ENCODE assay signal across 7 cellular contexts in the genomic region with DNA sequence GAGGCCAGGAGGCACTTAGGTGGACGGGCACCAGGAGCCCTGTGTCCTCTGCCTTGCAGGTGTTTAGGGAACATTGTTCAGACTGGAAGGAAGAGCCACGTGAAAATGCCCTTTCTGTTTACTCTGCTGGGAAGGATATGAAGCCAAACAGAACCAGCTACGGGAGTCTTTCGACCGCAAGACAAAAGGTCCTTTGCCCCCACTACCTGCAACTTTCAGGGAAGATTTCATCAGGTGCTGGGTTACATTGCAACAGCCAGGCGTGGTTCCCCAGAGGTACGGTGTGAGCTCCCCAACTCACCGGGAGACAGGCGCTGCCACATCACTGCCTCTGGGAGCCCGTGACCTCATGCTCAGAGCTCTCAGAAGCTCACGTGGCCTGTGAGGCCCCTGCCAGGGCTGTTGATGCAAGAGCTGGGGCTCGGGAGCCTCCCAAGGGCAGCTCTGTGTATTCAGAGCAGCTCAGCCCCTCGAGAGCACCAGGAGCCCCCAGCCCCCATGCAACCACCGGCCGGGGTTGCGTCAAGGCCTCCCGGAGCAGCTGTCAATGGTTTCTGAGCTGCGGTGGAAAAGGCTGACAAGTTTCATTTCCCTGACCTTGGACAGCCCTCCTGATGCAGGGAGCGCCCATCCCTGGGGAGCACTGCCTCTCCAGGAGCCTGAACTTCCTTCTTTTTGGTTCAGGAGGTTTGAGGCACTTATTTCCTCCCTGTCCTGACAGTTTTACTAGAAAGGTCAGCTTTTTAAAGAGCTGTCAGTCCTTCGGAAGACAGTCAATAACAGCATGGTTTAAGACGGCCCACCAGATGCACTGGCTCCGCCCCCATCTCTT. TPM values are rescaled to one million over a fixed set of nuclear protein-coding genes. Genes with fewer than 3 reads are reported as not detected.
DNase-seq lines count a peak whose midpoint lies in the region; ATAC-seq and TF ChIP-seq lines count a peak whose summit lies in the region.

No MANE protein-coding gene starts in this region.

- H3K9me3 Mint-ChIP-seq in activated T-helper 17 cell treated with anti-CD3 and anti-CD28 coated beads, Interleukin-2, amount 50 U/mL, for 72 hours, result no peaks in the 10 kb centered on the region

- peak overlapping the region; percentile 85 for H3K4me2 ChIP-seq in smooth muscle cell

- H3K27me3 ChIP-seq in smooth muscle cell (ENCODE audit: low read depth), result no peaks in the 10 kb centered on the region

- H3K4me1 Mint-ChIP-seq in activated T-helper 17 cell treated with anti-CD3 and anti-CD28 coated beads, Interleukin-2, amount 50 U/mL, for 72 hours, result peaks cover 20% of the 10 kb centered on the region

- H3K27me3 Mint-ChIP-seq in activated T-helper 17 cell treated with anti-CD3 and anti-CD28 coated beads, Interleukin-2, amount 50 U/mL, for 72 hours, result no peaks in the 10 kb centered on the region

- intact Hi-C loops in left cardiac atrium (cut with DNase I), result loop anchor here (5.0 kb wide), 3 partner anchors 201 to 246 kb away; no protein-coding TSS in a partner anchor

- peak overlapping the region; percentile 84 for H3K4me3 Mint-ChIP-seq in activated T-helper 17 cell treated with anti-CD3 and anti-CD28 coated beads, Interleukin-2, amount 50 U/mL, for 72 hours

- peaks cover 27% of the 10 kb centered on the region for H4K20me1 ChIP-seq in smooth muscle cell (ENCODE audit: low read depth)

- no peaks in the 10 kb centered on the region for H3K36me3 Mint-ChIP-seq in activated T-helper 17 cell treated with anti-CD3 and anti-CD28 coated beads, Interleukin-2, amount 50 U/mL, for 72 hours (ENCODE audit: low read depth)

- no peak for TF ChIP-seq CTCF in smooth muscle cell (IDR thresholded peaks at IDR 0.05; ENCODE audit: borderline replicate concordance, insufficient read depth, poor library complexity, severe bottlenecking)

- peak overlapping the region; percentile 87 for H3K27ac ChIP-seq in smooth muscle cell (ENCODE audit: low read depth)

- ATAC-seq in activated T-helper 17 cell treated with anti-CD3 and anti-CD28 coated beads, Interleukin-2, amount 50 U/mL, for 72 hours (replicated peaks), result no peak
- ATAC-seq in left cardiac atrium (peak; percentile 70), GM21737 (IDR thresholded peaks at IDR 0.05; ENCODE audit: unreplicated experiment) (no peak)

- no peak overlapping the region for H2AFZ ChIP-seq in smooth muscle cell (ENCODE audit: low read depth)

- H3K79me2 ChIP-seq in smooth muscle cell (ENCODE audit: low read depth), result peaks cover 4% of the 10 kb centered on the region

- peak; percentile 83 for DNase-seq in HCEC 1CT
- peak; percentile 40 for DNase-seq in NCI-H526 treated with DMSO at 0.1 percent for 48 hours (lab: John Stamatoyannopoulos, UW)
- DNase-seq in left cardiac atrium, result peak; percentile 87
- peak; percentile 67 for DNase-seq in smooth muscle cell (lab: John Stamatoyannopoulos, UW; ENCODE audit: unreplicated experiment)
- no peak for DNase-seq in germinal center (ENCODE audit: low spot score)

- H3K9ac ChIP-seq in smooth muscle cell (ENCODE audit: low read depth), result peak overlapping the region; percentile 67

- peaks cover 7% of the 10 kb centered on the region for H3F3A ChIP-seq in smooth muscle cell (ENCODE audit: low read depth)

- H3K27ac Mint-ChIP-seq in activated T-helper 17 cell treated with anti-CD3 and anti-CD28 coated beads, Interleukin-2, amount 50 U/mL, for 72 hours, result no peak overlapping the region

- WGBS in smooth muscle cell (ENCODE audit: low lambda C conversion rate), result 27% methylated on average over 22 of the region's 22 CpGs

- no peaks in the 10 kb centered on the region for H3K9me3 ChIP-seq in smooth muscle cell (replicated peaks; ENCODE audit: low read depth)

- peaks cover 15% of the 10 kb centered on the region for H3K4me1 ChIP-seq in smooth muscle cell (ENCODE audit: low read depth)

- H3K4me3 ChIP-seq in smooth muscle cell, result peak overlapping the region; percentile 8

- H3K36me3 ChIP-seq in smooth muscle cell (ENCODE audit: low read depth), result no peaks in the 10 kb centered on the region

RNA-seq across cellular contexts. Expression of gene TBC1D16, which starts 42.1 kb away (rescaled TPM):
- 1 to 10 TPM; 1.6 to 1.8 TPM for total RNA-seq in activated T-helper 17 cell treated with anti-CD3 and anti-CD28 coated beads, Interleukin-2, amount 50 U/mL, for 72 hours
- 10 to 100 TPM; 29.9 to 30.9 TPM for total RNA-seq in left cardiac atrium
- 17.4 and 26.4 TPM in 2 replicates for total RNA-seq in smooth muscle cell
- 22.0 and 24.6 TPM in 2 replicates for polyA plus RNA-seq in smooth muscle cell

RNA-seq across cellular contexts. Expression of gene CCDC40, which starts 42.8 kb away (rescaled TPM):
- under 1 TPM in 1 of 2 donors, not detected in 1; 0.69 TPM for total RNA-seq in activated T-helper 17 cell treated with anti-CD3 and anti-CD28 coated beads, Interleukin-2, amount 50 U/mL, for 72 hours
- total RNA-seq in left cardiac atrium (1 to 10 TPM; 5.9 to 9.8 TPM), smooth muscle cell (4.2 and 5.9 TPM in 2 replicates)
- polyA plus RNA-seq in smooth muscle cell, result 0.81 and 3.6 TPM in 2 replicates

Comparison
In these comparisons a context has a peak if more than half of its experiments do, and no peak if none do; other contexts are left out.
1. ATAC-seq: peak in left cardiac atrium (2 of 2); none in activated T-helper 17 cell treated with anti-CD3 and anti-CD28 coated beads, Interleukin-2, amount 50 U/mL, for 72 hours (single experiment) and GM21737 (single experiment).